ENCODE assay signal across 2 cellular contexts in genomic region chr1:70403759-70404158, GRCh38.
A peak's percentile ranks its signal among the peaks of the same experiment; 100 is the strongest.
TF ChIP-seq lines count a peak whose summit lies in the region.

No MANE protein-coding gene starts in this region.

TF ChIP-seq in GM23338, 12 proteins besides CTCF, POLR2A, EP300 and RAD21:
- TF ChIP-seq ZNF331 (CRISPR knock-in tag; IDR thresholded peaks at IDR 0.05; ENCODE audit: low read depth) (no peak), ZNF114 (CRISPR knock-in tag; IDR thresholded peaks at IDR 0.05) (no peak), STAT1 (IDR thresholded peaks at IDR 0.05; ENCODE audit: unreplicated experiment) (no peak)

TF ChIP-seq in H1, 55 proteins besides CTCF, POLR2A, EP300 and RAD21:
- TF ChIP-seq MAX (IDR thresholded peaks at IDR 0.05) (no peak), RFX5 (IDR thresholded peaks at IDR 0.05; ENCODE audit: borderline replicate concordance, low read depth, low read length) (no peak), TCF12 (IDR thresholded peaks at IDR 0.05; ENCODE audit: low read depth, low read length) (0 out of 2 replicates have a peak, but pooled peaks have one; percentile 17)
